Comparison of ENCODE assay signal across 26 cellular contexts in the genomic region with DNA sequence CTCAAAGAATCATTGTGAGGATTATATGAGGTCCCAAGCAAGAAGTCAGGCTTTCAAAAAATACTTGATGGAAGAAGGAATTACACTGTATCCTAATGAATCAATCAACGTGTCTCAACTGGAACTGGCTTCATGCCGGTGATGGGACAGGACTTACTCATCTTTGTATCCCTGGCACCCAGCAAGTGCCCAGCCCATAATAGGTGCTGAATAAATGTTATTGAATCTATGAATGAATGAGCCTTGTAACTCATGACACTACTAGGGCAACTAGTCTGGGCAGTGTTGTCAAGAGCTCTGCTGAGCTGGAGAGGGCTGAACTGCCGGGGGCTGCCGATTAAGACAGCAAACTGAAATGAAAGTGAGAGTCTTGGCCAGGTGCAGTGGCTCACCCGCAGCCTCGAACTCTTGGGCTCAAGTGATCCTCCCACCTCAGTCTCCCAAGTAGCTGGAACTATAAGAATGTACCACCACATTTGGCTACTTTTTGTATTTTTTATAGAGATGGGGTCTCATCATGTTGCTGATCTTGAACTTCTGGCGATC.
"Had no signal": no experiment of that assay in that cellular context is flagged by ENCODE, and none has a peak within 500 bp of the region (broad histone marks: within the 10 kb centered on the region; RNA-seq: fewer than 3 reads in every experiment).

No MANE protein-coding gene starts in this region.

- H3K4me3 ChIP-seq: body of pancreas, coronary artery, dorsolateral prefrontal cortex, testis, transverse colon had no signal

- H3K27me3 Mint-ChIP-seq: activated B cell treated with CpG ODN at 0.5 μM for 24 hours; effector memory CD8-positive, alpha-beta T cell; memory B cell; naive thymus-derived CD8-positive, alpha-beta T cell; T-helper 17 cell had no signal

- H3K9me3 Mint-ChIP-seq: activated T-cell treated with anti-CD3 and anti-CD28 coated beads, Interleukin-2, amount 50 U/mL, for 72 hours; effector memory CD8-positive, alpha-beta T cell had no signal

- H3K36me3 Mint-ChIP-seq: activated CD8-positive, alpha-beta memory T cell treated with anti-CD3 and anti-CD28 coated beads, Interleukin-2, amount 10 ng/mL, durations not matched to agents 7 days and 5 days; activated naive CD4-positive, alpha-beta T cell treated with anti-CD3 and anti-CD28 coated beads, Interleukin-2, amount 50 U/mL, for 72 hours; memory B cell had no signal

- H3K27ac Mint-ChIP-seq: activated B cell treated with CpG ODN at 0.5 μM for 24 hours; activated CD8-positive, alpha-beta memory T cell treated with anti-CD3 and anti-CD28 coated beads, Interleukin-2, amount 10 ng/mL, durations not matched to agents 7 days and 5 days; activated CD8-positive, alpha-beta T cell treated with anti-CD3 and anti-CD28 coated beads, Interleukin-2, amount 10 ng/mL, durations not matched to agents 7 days and 5 days; activated naive CD4-positive, alpha-beta T cell treated with anti-CD3 and anti-CD28 coated beads, Interleukin-2, amount 50 U/mL, for 72 hours; activated T-cell treated with anti-CD3 and anti-CD28 coated beads, Interleukin-2, amount 50 U/mL, for 72 hours; effector memory CD8-positive, alpha-beta T cell; memory B cell; naive thymus-derived CD8-positive, alpha-beta T cell; T-helper 17 cell had no signal

- H3K27ac ChIP-seq: body of pancreas, coronary artery, dorsolateral prefrontal cortex, testis had no signal

- H3K27me3 ChIP-seq: body of pancreas, dorsolateral prefrontal cortex, testis, transverse colon had no signal

- DNase-seq: activated B cell treated with CpG ODN at 0.5 μM for 24 hours; activated CD4-positive, alpha-beta T cell treated with anti-CD3 and anti-CD28 coated beads, Interleukin-2, amount 50 U/mL, for 1 hour; activated CD8-positive, alpha-beta memory T cell treated with anti-CD3 and anti-CD28 coated beads, Interleukin-2, amount 10 ng/mL, durations not matched to agents 7 days and 5 days; activated CD8-positive, alpha-beta T cell treated with anti-CD3 and anti-CD28 coated beads, Interleukin-2, amount 10 ng/mL, durations not matched to agents 7 days and 5 days; activated naive CD4-positive, alpha-beta T cell; activated T-cell treated with anti-CD3 and anti-CD28 coated beads, Interleukin-2, amount 50 U/mL, for 72 hours; anterior cingulate cortex; body of pancreas; dorsolateral prefrontal cortex; effector memory CD8-positive, alpha-beta T cell; head of caudate nucleus; hippocampal formation; kidney; naive thymus-derived CD8-positive, alpha-beta T cell; occipital lobe; right cardiac atrium; stimulated activated CD4-positive, alpha-beta T cell treated with anti-CD3 and anti-CD28 coated beads, Interleukin-4, amount 100 ng/mL, for 1 hour; stimulated activated naive CD8-positive, alpha-beta T cell treated with anti-CD3 and anti-CD28 coated beads, Interleukin-15, Interleukin-2, amounts not matched to agents 100 U/mL and 50 U/mL, for 24 hours; T-helper 17 cell; T1000; testis; transverse colon had no signal

- H3K36me3 ChIP-seq: transverse colon had no signal

- H3K4me3 Mint-ChIP-seq: activated B cell treated with CpG ODN at 0.5 μM for 24 hours; activated CD8-positive, alpha-beta memory T cell treated with anti-CD3 and anti-CD28 coated beads, Interleukin-2, amount 10 ng/mL, durations not matched to agents 7 days and 5 days; activated CD8-positive, alpha-beta T cell treated with anti-CD3 and anti-CD28 coated beads, Interleukin-2, amount 10 ng/mL, durations not matched to agents 7 days and 5 days; activated T-cell treated with anti-CD3 and anti-CD28 coated beads, Interleukin-2, amount 50 U/mL, for 72 hours; effector memory CD8-positive, alpha-beta T cell; memory B cell; naive thymus-derived CD8-positive, alpha-beta T cell; neural crest cell; T-helper 17 cell had no signal

- ATAC-seq: activated CD8-positive, alpha-beta memory T cell treated with anti-CD3 and anti-CD28 coated beads, Interleukin-2, amount 10 ng/mL, durations not matched to agents 7 days and 5 days; activated CD8-positive, alpha-beta T cell treated with anti-CD3 and anti-CD28 coated beads, Interleukin-2, amount 10 ng/mL, durations not matched to agents 7 days and 5 days; activated naive CD4-positive, alpha-beta T cell treated with anti-CD3 and anti-CD28 coated beads, Interleukin-2, amount 50 U/mL, for 72 hours; activated T-cell treated with anti-CD3 and anti-CD28 coated beads, Interleukin-2, amount 50 U/mL, for 72 hours; body of pancreas; effector memory CD8-positive, alpha-beta T cell; naive thymus-derived CD8-positive, alpha-beta T cell; right cardiac atrium; stimulated activated naive CD8-positive, alpha-beta T cell treated with anti-CD3 and anti-CD28 coated beads, Interleukin-15, Interleukin-2, amounts not matched to agents 100 U/mL and 50 U/mL, for 24 hours; T-helper 17 cell had no signal

- H3K4me1 Mint-ChIP-seq: activated B cell treated with CpG ODN at 0.5 μM for 24 hours; memory B cell; naive thymus-derived CD8-positive, alpha-beta T cell had no signal

- H3K4me1 ChIP-seq: testis had no signal

- H3K9me3 ChIP-seq: body of pancreas, testis, transverse colon had no signal
